Comparison of ENCODE assay signal across 24 cellular contexts in genomic region chr6:118856301-118856700, GRCh38. TPM values are rescaled to one million over a fixed set of nuclear protein-coding genes. Genes with fewer than 3 reads are reported as not detected.
DNase-seq lines count a peak whose midpoint lies in the region; ATAC-seq, FAIRE-seq and TF ChIP-seq lines count a peak whose summit lies in the region.
"Had no signal": no experiment of that assay in that cellular context is flagged by ENCODE, and none has a peak within 500 bp of the region (broad histone marks: within the 10 kb centered on the region; RNA-seq: fewer than 3 reads in every experiment).

No MANE protein-coding gene starts in this region.

- H2BK120ac ChIP-seq in mesendoderm (ENCODE audit: low read depth, low read length): no peak overlapping the region

- H3K27ac ChIP-seq in foreskin keratinocyte: no peak overlapping the region
- H3K27ac ChIP-seq in mesendoderm (ENCODE audit: low read depth, low read length): no peak overlapping the region
- H3K27ac ChIP-seq: 22Rv1, BLaER1, C4-2B had no signal

- no peaks in the 10 kb centered on the region for H3K27me3 ChIP-seq in foreskin keratinocyte
- no peaks in the 10 kb centered on the region for H3K27me3 ChIP-seq in mesendoderm (ENCODE audit: insufficient read depth, low read length, poor library complexity)
- H3K27me3 ChIP-seq: BLaER1 had no signal

- WGBS in mesendoderm (ENCODE audit: extremely low coverage, insufficient coverage, low lambda C conversion rate): no CpG with 5 or more reads among the region's 4 CpGs

- no peaks in the 10 kb centered on the region for H3K36me3 ChIP-seq in mesendoderm (ENCODE audit: control insufficient read depth, insufficient read depth, low read length)

- no peaks in the 10 kb centered on the region for H3K9me3 Mint-ChIP-seq in central memory CD8-positive, alpha-beta T cell
- H3K9me3 Mint-ChIP-seq: H9 had no signal

- H3K4me1 Mint-ChIP-seq in central memory CD8-positive, alpha-beta T cell: peaks cover 35% of the 10 kb centered on the region

- FAIRE-seq in GM12892 (lab: Jason Lieb, UNC): no peak
- FAIRE-seq: A204.1, D721Med, G401.6, GM12878, GM19239 had no signal

- no peaks in the 10 kb centered on the region for H3K27me3 Mint-ChIP-seq in central memory CD8-positive, alpha-beta T cell
- H3K27me3 Mint-ChIP-seq: B cell; CD8-positive, alpha-beta memory T cell had no signal

- H3K56ac ChIP-seq in mesendoderm (ENCODE audit: low read length): no peak overlapping the region

- H3K4me1 ChIP-seq in foreskin keratinocyte (peaks cover 8% of the 10 kb centered on the region), mesendoderm (ENCODE audit: control insufficient read depth, low read depth, low read length) (no peaks in the 10 kb centered on the region)
- H3K4me1 ChIP-seq: BLaER1 had no signal

- H4K5ac ChIP-seq in mesendoderm (ENCODE audit: low read length): no peak overlapping the region

- H3K79me1 ChIP-seq in mesendoderm (ENCODE audit: low read length): no peaks in the 10 kb centered on the region

- H2AK5ac ChIP-seq in mesendoderm (ENCODE audit: low read length): no peak overlapping the region

- no peak overlapping the region for H3K4ac ChIP-seq in mesendoderm (ENCODE audit: low read depth, low read length)

- H3K18ac ChIP-seq in mesendoderm (ENCODE audit: low read length): no peak overlapping the region

- peak overlapping the region; percentile 30 for H3K27ac Mint-ChIP-seq in central memory CD8-positive, alpha-beta T cell (ENCODE audit: low read depth)
- H3K27ac Mint-ChIP-seq: B cell; CD4-positive, CD25-positive, alpha-beta regulatory T cell; CD8-positive, alpha-beta memory T cell; GM23338 had no signal

- no peak for ATAC-seq in central memory CD8-positive, alpha-beta T cell (replicated peaks; ENCODE audit: extremely low read depth, poor library complexity, severe bottlenecking)
- ATAC-seq in foreskin keratinocyte (peak; percentile 41), GM18858 (IDR thresholded peaks at IDR 0.05; ENCODE audit: unreplicated experiment) (no peak)
- ATAC-seq: GM12878, GM23338, HCT116 had no signal

- TF ChIP-seq CTCF in foreskin keratinocyte (conservative IDR thresholded peaks at IDR 0.05) (no peak), GM13977 (IDR thresholded peaks at IDR 0.05; ENCODE audit: extremely low read depth, insufficient read depth, missing control alignments) (no peak), GM10266 (IDR thresholded peaks at IDR 0.05; ENCODE audit: control insufficient read depth, insufficient read depth, low read depth, missing control alignments) (no peak)

- no peak overlapping the region for H2BK5ac ChIP-seq in mesendoderm (ENCODE audit: low read length)

- no peak overlapping the region for H3K9ac ChIP-seq in mesendoderm (ENCODE audit: low read length)
- H3K9ac ChIP-seq: BLaER1 had no signal

- H3K36me3 Mint-ChIP-seq in central memory CD8-positive, alpha-beta T cell (ENCODE audit: insufficient read depth): peaks cover 2% of the 10 kb centered on the region

- DNase-seq in EL (peak; percentile 5), foreskin keratinocyte (peak; percentile 28 to 55), mesendoderm (peak; percentile 23), GM13977 (ENCODE audit: low spot score) (no peak), GM12892 (ENCODE audit: insufficient read length) (no peak), GM10266 (ENCODE audit: extremely low spot score) (no peak)
- DNase-seq in central memory CD8-positive, alpha-beta T cell (ENCODE audit: low spot score in 2 of 2): no peak
- DNase-seq: CD4-positive, CD25-positive, alpha-beta regulatory T cell; CD8-positive, alpha-beta memory T cell; DMS 273 treated with DMSO at 0.1 percent for 48 hours; DMS79; H9 had no signal

- H2BK15ac ChIP-seq in mesendoderm (replicated peaks; ENCODE audit: low read depth): no peak overlapping the region

- H3K4me3 Mint-ChIP-seq in central memory CD8-positive, alpha-beta T cell: no peak overlapping the region
- H3K4me3 Mint-ChIP-seq: B cell; CD4-positive, CD25-positive, alpha-beta regulatory T cell; CD8-positive, alpha-beta memory T cell; GM23338; H9 had no signal

- no peak for TF ChIP-seq POLR2A in GM12892 (IDR thresholded peaks at IDR 0.05; ENCODE audit: low read depth, low read length)

- H4K8ac ChIP-seq in mesendoderm (ENCODE audit: low read depth, low read length): no peak overlapping the region

- H3K23ac ChIP-seq in mesendoderm (ENCODE audit: low read length): no peak overlapping the region

- no peak overlapping the region for H3K4me2 ChIP-seq in mesendoderm (ENCODE audit: low read length)
- H3K4me2 ChIP-seq: BLaER1, GM23338 had no signal

- in situ Hi-C loops in GM13977 (cut with MboI; ENCODE audit: low pct_unique_long_range_greater_than_20kb, low sequenced_read_pairs, unreplicated experiment): no loop called here

- H3K4me3 ChIP-seq in mesendoderm (ENCODE audit: low read length): no peak overlapping the region
- H3K4me3 ChIP-seq: BLaER1, GM12878, GM23338 had no signal

- H3K79me2 ChIP-seq in mesendoderm (ENCODE audit: control insufficient read depth, insufficient read depth, low read length): no peaks in the 10 kb centered on the region

RNA-seq across cellular contexts. Expression of gene ASF1A, which starts 37.7 kb away (rescaled TPM):
- total RNA-seq in foreskin keratinocyte: 18.3 and 20.8 TPM in 2 replicates
- polyA plus RNA-seq in foreskin keratinocyte: 13.0 and 14.7 TPM in 2 replicates
- 37.3 TPM for polyA plus RNA-seq in mesendoderm (2013, experiment 1 of 2)
- 39.0 TPM for polyA plus RNA-seq in mesendoderm (2013, experiment 2 of 2)
- polyA plus RNA-seq in GM12892 (2012; ENCODE audit: missing spikeins): 17.5 TPM

Comparison
In these comparisons a context has a peak if more than half of its experiments do, and no peak if none do; other contexts are left out.
1. DNase-seq: peak in EL (single experiment), foreskin keratinocyte (2 of 2) and mesendoderm (single experiment); none in central memory CD8-positive, alpha-beta T cell (0 of 2), GM13977 (single experiment), GM12892 (single experiment) and GM10266 (single experiment).